ENCODE assay signal across 34 cellular contexts in the genomic region with DNA sequence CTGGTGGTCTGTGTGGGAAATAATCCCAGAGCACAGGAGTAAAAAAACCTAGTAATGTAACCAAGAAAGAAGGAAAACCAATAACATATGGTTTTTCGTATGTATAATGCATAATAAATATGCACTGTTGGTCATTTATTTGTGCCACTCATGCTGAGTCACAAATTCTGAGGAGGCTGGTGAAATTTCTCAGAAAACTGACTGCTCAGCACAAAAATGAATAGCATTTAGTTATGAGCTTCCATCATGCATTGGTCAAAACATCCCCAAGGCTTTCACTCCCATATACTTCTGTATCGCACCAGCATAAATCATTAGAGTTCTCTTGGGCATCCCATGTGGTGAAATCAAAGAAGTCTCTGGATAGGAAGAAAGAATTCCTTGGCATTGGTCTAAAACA.
"Had no signal": no experiment of that assay in that cellular context is flagged by ENCODE, and none has a peak within 500 bp of the region (broad histone marks: within the 10 kb centered on the region; RNA-seq: fewer than 3 reads in every experiment).

No MANE protein-coding gene starts in this region.

- H3K9me3 ChIP-seq: MG63 had no signal

- H3K4me3 ChIP-seq: MG63 had no signal

- H3K36me3 ChIP-seq: MG63 had no signal

- DNase-seq: Karpas-422, Kasumi-1, MG63, MM.1S, MV-4-11, NCI-H1048, NCI-H1092, NCI-H1092 treated with DMSO at 0.1 percent for 48 hours, NCI-H1105, NCI-H1105 treated with DMSO at 0.1 percent for 48 hours, NCI-H1417, NCI-H1417 treated with DMSO at 0.1 percent for 48 hours, NCI-H1436, NCI-H1436 treated with DMSO at 0.1 percent for 48 hours, NCI-H146, NCI-H1694, NCI-H1694 treated with DMSO at 0.1 percent for 48 hours, NCI-H187, NCI-H187 treated with DMSO at 0.1 percent for 48 hours, NCI-H1930, NCI-H2029, NCI-H2029 treated with DMSO at 0.1 percent for 48 hours, NCI-H2081, NCI-H2081 treated with DMSO at 0.1 percent for 48 hours, NCI-H2107, NCI-H2171, NCI-H2171 treated with DMSO at 0.1 percent for 48 hours, NCI-H2227 treated with DMSO at 0.1 percent for 48 hours, NCI-H226, NCI-H345, NCI-H446, NCI-H446 treated with DMSO at 0.1 percent for 48 hours, NCI-H510A, NCI-H510A treated with DMSO at 0.1 percent for 48 hours had no signal

- H3K27me3 ChIP-seq: MG63 had no signal
